Comparison of ENCODE assay signal across 31 cellular contexts in genomic region chr1:95806171-95806570, GRCh38.
"Had no signal": no experiment of that assay in that cellular context is flagged by ENCODE, and none has a peak within 500 bp of the region (broad histone marks: within the 10 kb centered on the region; RNA-seq: fewer than 3 reads in every experiment).

No MANE protein-coding gene starts in this region.

- H3K4me3 ChIP-seq: MG63 had no signal

- DNase-seq: Karpas-422, Kasumi-1, MG63, MM.1S, MV-4-11, NCI-H1092, NCI-H1092 treated with DMSO at 0.1 percent for 48 hours, NCI-H1105, NCI-H1105 treated with DMSO at 0.1 percent for 48 hours, NCI-H1417, NCI-H1417 treated with DMSO at 0.1 percent for 48 hours, NCI-H1436, NCI-H1436 treated with DMSO at 0.1 percent for 48 hours, NCI-H146, NCI-H1694, NCI-H1694 treated with DMSO at 0.1 percent for 48 hours, NCI-H187, NCI-H187 treated with DMSO at 0.1 percent for 48 hours, NCI-H1930, NCI-H2029, NCI-H2029 treated with DMSO at 0.1 percent for 48 hours, NCI-H2081, NCI-H2081 treated with DMSO at 0.1 percent for 48 hours, NCI-H2107, NCI-H2171, NCI-H2171 treated with DMSO at 0.1 percent for 48 hours, NCI-H2227 treated with DMSO at 0.1 percent for 48 hours, NCI-H226, NCI-H345, NCI-H510A, NCI-H510A treated with DMSO at 0.1 percent for 48 hours had no signal

- H3K36me3 ChIP-seq: MG63 had no signal

- H3K9me3 ChIP-seq: MG63 had no signal
